Comparison of ENCODE assay signal across 15 cellular contexts in the genomic region with DNA sequence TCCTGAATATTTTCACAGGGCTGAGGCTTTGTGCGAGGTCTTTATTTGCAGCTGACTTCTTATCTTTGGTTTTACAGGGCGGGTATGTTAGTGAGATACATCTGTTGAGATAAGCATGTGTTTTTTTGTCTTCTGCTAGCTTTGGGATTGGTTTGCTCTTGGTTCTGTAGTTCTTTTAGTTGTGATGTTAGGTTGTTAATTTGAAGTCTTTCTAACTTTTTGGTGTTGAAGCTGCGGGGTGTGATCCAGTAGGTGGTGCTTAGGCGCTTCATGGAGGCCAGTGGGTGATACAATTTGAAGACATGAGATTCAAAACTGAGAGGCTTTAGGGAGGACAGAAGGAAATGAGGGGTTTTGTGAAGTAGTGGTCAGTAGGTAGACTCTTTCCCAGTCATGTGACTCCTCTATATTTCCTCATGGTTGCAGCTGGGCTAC.
DNase-seq lines count a peak whose midpoint lies in the region; ATAC-seq, FAIRE-seq and TF ChIP-seq lines count a peak whose summit lies in the region.
"Had no signal": no experiment of that assay in that cellular context is flagged by ENCODE, and none has a peak within 500 bp of the region (broad histone marks: within the 10 kb centered on the region; RNA-seq: fewer than 3 reads in every experiment).

No MANE protein-coding gene starts in this region.

- no peak for TF ChIP-seq POLR2A in GM12891 (IDR thresholded peaks at IDR 0.05; ENCODE audit: low read depth, low read length)
- TF ChIP-seq POLR2A in GM18505 (IDR thresholded peaks at IDR 0.05; ENCODE audit: borderline replicate concordance, extremely low read depth, insufficient read depth, insufficient read length) = no peak

- H3K27ac Mint-ChIP-seq in Caco-2 (ENCODE audit: unreplicated experiment) (peak overlapping the region; percentile 3), immature natural killer cell (peak overlapping the region; percentile 66 to 88 (median 74))
- peak overlapping the region; percentile 91 for H3K27ac Mint-ChIP-seq in activated T-helper 1 cell treated with anti-CD3 and anti-CD28 coated beads, Interleukin-12 subunit alpha, Interleukin-12 subunit beta, Interleukin-2, Interleukin-4 antibody, amounts not matched to agents 30 ng/mL and 10 ng/mL and 1 ng/mL, durations not matched to agents 14 hours and 24 hours and 36 hours

- no peak for ATAC-seq in GM18505 (IDR thresholded peaks at IDR 0.05; ENCODE audit: unreplicated experiment)
- no peak for ATAC-seq in GM18858 (IDR thresholded peaks at IDR 0.05; ENCODE audit: unreplicated experiment)
- ATAC-seq: pancreas had no signal

- H3K36me3 Mint-ChIP-seq in Caco-2 (ENCODE audit: insufficient read depth, unreplicated experiment) = no peaks in the 10 kb centered on the region
- peaks cover 33% of the 10 kb centered on the region for H3K36me3 Mint-ChIP-seq in activated T-helper 1 cell treated with anti-CD3 and anti-CD28 coated beads, Interleukin-12 subunit alpha, Interleukin-12 subunit beta, Interleukin-2, Interleukin-4 antibody, amounts not matched to agents 30 ng/mL and 10 ng/mL and 1 ng/mL, durations not matched to agents 14 hours and 24 hours and 36 hours (ENCODE audit: low read depth)
- peaks cover 0 to 4% (median 0%) of the 10 kb centered on the region in 3 donors for H3K36me3 Mint-ChIP-seq in immature natural killer cell
- H3K36me3 Mint-ChIP-seq: brain had no signal

- H3K27ac ChIP-seq in BLaER1 = no peak overlapping the region
- H3K27ac ChIP-seq: pancreas had no signal

- H3K9me3 ChIP-seq in BLaER1 (peaks cover 20% of the 10 kb centered on the region), Caco-2 (no peaks in the 10 kb centered on the region)
- H3K9me3 ChIP-seq: pancreas had no signal

- H3K27me3 Mint-ChIP-seq in Caco-2 (ENCODE audit: insufficient read depth, unreplicated experiment) (no peaks in the 10 kb centered on the region), immature natural killer cell (ENCODE audit: low read depth in 3 of 3) (peaks cover 5 to 13% (median 5%) of the 10 kb centered on the region in 3 donors)
- peaks cover 4% of the 10 kb centered on the region for H3K27me3 Mint-ChIP-seq in activated T-helper 1 cell treated with anti-CD3 and anti-CD28 coated beads, Interleukin-12 subunit alpha, Interleukin-12 subunit beta, Interleukin-2, Interleukin-4 antibody, amounts not matched to agents 30 ng/mL and 10 ng/mL and 1 ng/mL, durations not matched to agents 14 hours and 24 hours and 36 hours (ENCODE audit: insufficient read depth)
- H3K27me3 Mint-ChIP-seq: stimulated activated memory B cell treated with anti-CD40 and anti-IgM and Interleukin-4, amounts not matched to agents 10 μg/mL and 1 μg/mL and 100 μg/mL, for 72 hours had no signal

- intact Hi-C loops in Caco-2 (cut with micrococcal nuclease; ENCODE audit: unreplicated experiment) = loop anchor here (2.0 kb wide), 1 partner anchor 32 kb away; no protein-coding TSS in a partner anchor
- intact Hi-C loops in activated T-helper 1 cell treated with anti-CD3 and anti-CD28 coated beads, Interleukin-12 subunit alpha, Interleukin-12 subunit beta, Interleukin-2, Interleukin-4 antibody, amounts not matched to agents 30 ng/mL and 10 ng/mL and 1 ng/mL, durations not matched to agents 14 hours and 24 hours and 36 hours (cut with micrococcal nuclease) = no loop called here

- H3K36me3 ChIP-seq in BLaER1 (no peaks in the 10 kb centered on the region), Caco-2 (ENCODE audit: control insufficient read depth, insufficient read depth, low read length) (no peaks in the 10 kb centered on the region)
- H3K36me3 ChIP-seq: pancreas had no signal

- DNase-seq in Caco-2 = no peak
- DNase-seq in activated T-helper 1 cell treated with anti-CD3 and anti-CD28 coated beads, Interleukin-12 subunit alpha, Interleukin-12 subunit beta, Interleukin-2, Interleukin-4 antibody, amounts not matched to agents 30 ng/mL and 10 ng/mL and 1 ng/mL, durations not matched to agents 14 hours and 24 hours and 36 hours (ENCODE audit: low spot score) = no peak
- DNase-seq in immature natural killer cell = no peak
- DNase-seq in activated CD8-positive, alpha-beta memory T cell treated with anti-CD3 and anti-CD28 coated beads, Interleukin-2, amount 50 U/mL, for 48 hours = no peak
- no peak for DNase-seq in GM12891 (ENCODE audit: insufficient read length, low spot score)
- DNase-seq: activated effector memory CD4-positive, alpha-beta T cell treated with Interleukin-2 at 50 U/mL for 16 hours; NCI-H1092 treated with DMSO at 0.1 percent for 48 hours; pancreas; small intestine; SW 1271 had no signal

- no peak overlapping the region for H3K9ac ChIP-seq in BLaER1

- POLR2A ChIA-PET in Caco-2 (lab: Charles Lee) = no interaction called here

- TF ChIP-seq CTCF in Caco-2 (IDR thresholded peaks at IDR 0.05; ENCODE audit: insufficient read depth in 1 of 2, low read depth in 1 of 2, low read length in 1 of 2, severe bottlenecking in 1 of 2, unreplicated experiment in 1 of 2) = no peak

- H3K9me3 Mint-ChIP-seq in Caco-2 (ENCODE audit: unreplicated experiment) = no peaks in the 10 kb centered on the region
- peaks cover 37% of the 10 kb centered on the region for H3K9me3 Mint-ChIP-seq in activated T-helper 1 cell treated with anti-CD3 and anti-CD28 coated beads, Interleukin-12 subunit alpha, Interleukin-12 subunit beta, Interleukin-2, Interleukin-4 antibody, amounts not matched to agents 30 ng/mL and 10 ng/mL and 1 ng/mL, durations not matched to agents 14 hours and 24 hours and 36 hours
- H3K9me3 Mint-ChIP-seq in immature natural killer cell = peaks cover 0 to 3% (median 0%) of the 10 kb centered on the region in 6 donors

- H3K4me1 ChIP-seq in BLaER1 = peaks cover 32% of the 10 kb centered on the region
- peaks cover 17% of the 10 kb centered on the region for H3K4me1 ChIP-seq in Caco-2

- BruUV-seq in Caco-2 (replicated peaks; lab: Mats Ljungman, UMichigan) = no TSS peak

- no peak overlapping the region for H3K4me3 ChIP-seq in BLaER1
- H3K4me3 ChIP-seq in Caco-2 (ENCODE audit: low read depth, low read length) = no peak overlapping the region
- H3K4me3 ChIP-seq: pancreas had no signal

- no peak for FAIRE-seq in GM12891 (lab: Jason Lieb, UNC)
- FAIRE-seq: pancreas, small intestine had no signal

- H3K4me3 Mint-ChIP-seq in Caco-2 (ENCODE audit: unreplicated experiment) = no peak overlapping the region
- H3K4me3 Mint-ChIP-seq in activated T-helper 1 cell treated with anti-CD3 and anti-CD28 coated beads, Interleukin-12 subunit alpha, Interleukin-12 subunit beta, Interleukin-2, Interleukin-4 antibody, amounts not matched to agents 30 ng/mL and 10 ng/mL and 1 ng/mL, durations not matched to agents 14 hours and 24 hours and 36 hours = peak overlapping the region; percentile 46
- peak overlapping the region; percentile 31 to 79 (median 56) for H3K4me3 Mint-ChIP-seq in immature natural killer cell
- H3K4me3 Mint-ChIP-seq: brain; stimulated activated memory B cell treated with anti-CD40 and anti-IgM and Interleukin-4, amounts not matched to agents 10 μg/mL and 1 μg/mL and 100 μg/mL, for 72 hours had no signal

- CTCF ChIA-PET in Caco-2 (lab: Charles Lee) = interaction anchor here (0.6 to 1.7 kb wide), 2 partner anchors 33 to 76 kb away, joined by 4 to 5 read pairs; no protein-coding TSS in a partner anchor

- H3K27me3 ChIP-seq in BLaER1 = no peaks in the 10 kb centered on the region
- no peaks in the 10 kb centered on the region for H3K27me3 ChIP-seq in Caco-2 (replicated peaks; ENCODE audit: control insufficient read depth, insufficient read depth, low read length)
- H3K27me3 ChIP-seq: pancreas had no signal

- no peaks in the 10 kb centered on the region for H4K20me1 ChIP-seq in BLaER1

- peak overlapping the region; percentile 75; the same call in 1 of the 2 replicates for H3K4me2 ChIP-seq in BLaER1

- H3K4me1 Mint-ChIP-seq in Caco-2 (ENCODE audit: low read depth, unreplicated experiment) (peaks cover 18% of the 10 kb centered on the region), immature natural killer cell (peaks cover 69 to 82% of the 10 kb centered on the region in 2 donors)
- peaks cover 89% of the 10 kb centered on the region for H3K4me1 Mint-ChIP-seq in activated T-helper 1 cell treated with anti-CD3 and anti-CD28 coated beads, Interleukin-12 subunit alpha, Interleukin-12 subunit beta, Interleukin-2, Interleukin-4 antibody, amounts not matched to agents 30 ng/mL and 10 ng/mL and 1 ng/mL, durations not matched to agents 14 hours and 24 hours and 36 hours (ENCODE audit: low read depth)

TF ChIP-seq in GM12891, 5 proteins besides CTCF, POLR2A, EP300 and RAD21:
- no peak for TF ChIP-seq TAF1 (IDR thresholded peaks at IDR 0.05; ENCODE audit: low read depth, low read length)
- TF ChIP-seq PAX5 (IDR thresholded peaks at IDR 0.05; ENCODE audit: insufficient read depth, low read length, severe bottlenecking) = no peak
- TF ChIP-seq SPI1 (IDR thresholded peaks at IDR 0.05; ENCODE audit: low read depth, low read length) = no peak
- no peak for TF ChIP-seq POLR2AphosphoS5 (IDR thresholded peaks at IDR 0.05; ENCODE audit: low read depth, low read length)
- TF ChIP-seq POU2F2 (IDR thresholded peaks at IDR 0.05; ENCODE audit: low read depth, low read length) = no peak

Comparison
In these comparisons a context has a peak if more than half of its experiments do, and no peak if none do; other contexts are left out.
1. H3K27ac Mint-ChIP-seq: peak in every context shown above with its lines; median percentile 91 in activated T-helper 1 cell treated with anti-CD3 and anti-CD28 coated beads, Interleukin-12 subunit alpha, Interleukin-12 subunit beta, Interleukin-2, Interleukin-4 antibody, amounts not matched to agents 30 ng/mL and 10 ng/mL and 1 ng/mL, durations not matched to agents 14 hours and 24 hours and 36 hours; 74 in immature natural killer cell; 3 in Caco-2.